8 cellular contexts compared by ENCODE assay signal in genomic region chr10:110834622-110835219, GRCh38. TPM values are rescaled to one million over a fixed set of nuclear protein-coding genes. Genes with fewer than 3 reads are reported as not detected.
DNase-seq lines count a peak whose midpoint lies in the region; ATAC-seq and TF ChIP-seq lines count a peak whose summit lies in the region.

No MANE protein-coding gene starts in this region.

- intact Hi-C loops in testis (cut with DNase I; ENCODE audit: low total_unique reads) (no loop called here), natural killer cell (cut with micrococcal nuclease) (no loop called here)

- no peak overlapping the region for H3K4me2 ChIP-seq in hepatocyte

- H3K9me3 Mint-ChIP-seq in T-helper 1 cell treated with Interleukin-12 subunit alpha and Interleukin-12 subunit beta and Interleukin-4 antibody, amounts not matched to agents 30 μg/mL and 1 μg/mL, for 36 hours: no peaks in the 10 kb centered on the region
- no peaks in the 10 kb centered on the region for H3K9me3 Mint-ChIP-seq in activated T-cell treated with anti-CD3 and anti-CD28 coated beads, Interleukin-2, amount 50 U/mL, for 24 hours
- H3K9me3 Mint-ChIP-seq in natural killer cell: no peaks in the 10 kb centered on the region

- no peaks in the 10 kb centered on the region for H3K9me3 ChIP-seq in hepatocyte (ENCODE audit: low read depth)
- H3K9me3 ChIP-seq in testis: no peaks in the 10 kb centered on the region

- no peak overlapping the region for H2AFZ ChIP-seq in hepatocyte

- TF ChIP-seq CTCF in hepatocyte (IDR thresholded peaks at IDR 0.05; ENCODE audit: poor library complexity) (no peak), testis (IDR thresholded peaks at IDR 0.05) (no peak), natural killer cell (IDR thresholded peaks at IDR 0.05) (no peak), GM10266 (IDR thresholded peaks at IDR 0.05; ENCODE audit: control insufficient read depth, insufficient read depth, low read depth, missing control alignments) (no peak)

- H3K36me3 ChIP-seq in hepatocyte (replicated peaks; ENCODE audit: insufficient read depth, low read depth) (no peaks in the 10 kb centered on the region), testis (ENCODE audit: low read depth, missing control alignments) (no peaks in the 10 kb centered on the region)

- no peaks in the 10 kb centered on the region for H3K27me3 ChIP-seq in hepatocyte
- no peaks in the 10 kb centered on the region for H3K27me3 ChIP-seq in testis

- no peaks in the 10 kb centered on the region for H4K20me1 ChIP-seq in hepatocyte (ENCODE audit: insufficient read depth, poor library complexity, severe bottlenecking)

- DNase-seq in T-helper 1 cell (no peak), hepatocyte (ENCODE audit: low spot score) (peak; percentile 73), testis (peak; percentile 68), natural killer cell (no peak), GM10266 (ENCODE audit: extremely low spot score) (no peak), SK-N-DZ (ENCODE audit: low spot score) (no peak)
- peak; percentile 49 for DNase-seq in activated T-cell treated with anti-CD3 and anti-CD28 coated beads, Interleukin-2, amount 50 U/mL, for 24 hours

- 42% methylated on average over 6 of the region's 6 CpGs for WGBS in hepatocyte (ENCODE audit: low lambda C conversion rate, missing lambda C conversion rate)
- WGBS in testis, 2 donors: 46 to 47% methylated on average over 6 of the region's 6 CpGs

- ATAC-seq in natural killer cell: no peak

- H3K4me3 ChIP-seq in hepatocyte (no peak overlapping the region), testis (no peak overlapping the region)

- no peak for TF ChIP-seq POLR2A in testis (IDR thresholded peaks at IDR 0.05)

- H3K9me2 ChIP-seq in hepatocyte (replicated peaks; ENCODE audit: insufficient read depth): no peaks in the 10 kb centered on the region

- peaks cover 6% of the 10 kb centered on the region for H3K36me3 Mint-ChIP-seq in T-helper 1 cell treated with Interleukin-12 subunit alpha and Interleukin-12 subunit beta and Interleukin-4 antibody, amounts not matched to agents 30 μg/mL and 1 μg/mL, for 36 hours (ENCODE audit: low read depth)
- H3K36me3 Mint-ChIP-seq in activated T-cell treated with anti-CD3 and anti-CD28 coated beads, Interleukin-2, amount 50 U/mL, for 24 hours (ENCODE audit: low read depth): no peaks in the 10 kb centered on the region
- no peaks in the 10 kb centered on the region for H3K36me3 Mint-ChIP-seq in natural killer cell

- no peaks in the 10 kb centered on the region for H3K79me2 ChIP-seq in hepatocyte

- H3K27ac Mint-ChIP-seq in T-helper 1 cell treated with Interleukin-12 subunit alpha and Interleukin-12 subunit beta and Interleukin-4 antibody, amounts not matched to agents 30 μg/mL and 1 μg/mL, for 36 hours: peak overlapping the region; percentile 66
- peak overlapping the region; percentile 53 for H3K27ac Mint-ChIP-seq in activated T-cell treated with anti-CD3 and anti-CD28 coated beads, Interleukin-2, amount 50 U/mL, for 24 hours
- H3K27ac Mint-ChIP-seq in natural killer cell: no peak overlapping the region

- H3K27ac ChIP-seq in hepatocyte (peak overlapping the region; percentile 88), testis (peak overlapping the region; percentile 18 to 73)

- peaks cover 21% of the 10 kb centered on the region for H3K4me1 Mint-ChIP-seq in T-helper 1 cell treated with Interleukin-12 subunit alpha and Interleukin-12 subunit beta and Interleukin-4 antibody, amounts not matched to agents 30 μg/mL and 1 μg/mL, for 36 hours (ENCODE audit: low read depth)
- peaks cover 43% of the 10 kb centered on the region for H3K4me1 Mint-ChIP-seq in activated T-cell treated with anti-CD3 and anti-CD28 coated beads, Interleukin-2, amount 50 U/mL, for 24 hours (ENCODE audit: low read depth)
- H3K4me1 Mint-ChIP-seq in natural killer cell: peaks cover 0 to 6% of the 10 kb centered on the region in 2 donors

- no peak overlapping the region for H3K4me3 Mint-ChIP-seq in T-helper 1 cell treated with Interleukin-12 subunit alpha and Interleukin-12 subunit beta and Interleukin-4 antibody, amounts not matched to agents 30 μg/mL and 1 μg/mL, for 36 hours
- H3K4me3 Mint-ChIP-seq in activated T-cell treated with anti-CD3 and anti-CD28 coated beads, Interleukin-2, amount 50 U/mL, for 24 hours: no peak overlapping the region
- no peak overlapping the region for H3K4me3 Mint-ChIP-seq in natural killer cell

- H3K27me3 Mint-ChIP-seq in T-helper 1 cell treated with Interleukin-12 subunit alpha and Interleukin-12 subunit beta and Interleukin-4 antibody, amounts not matched to agents 30 μg/mL and 1 μg/mL, for 36 hours (ENCODE audit: low read depth): no peaks in the 10 kb centered on the region
- no peaks in the 10 kb centered on the region for H3K27me3 Mint-ChIP-seq in activated T-cell treated with anti-CD3 and anti-CD28 coated beads, Interleukin-2, amount 50 U/mL, for 24 hours
- H3K27me3 Mint-ChIP-seq in natural killer cell (ENCODE audit: low read depth in 2 of 2): no peaks in the 10 kb centered on the region

- H3K4me1 ChIP-seq in hepatocyte (ENCODE audit: insufficient read depth): peaks cover 55% of the 10 kb centered on the region
- H3K4me1 ChIP-seq in testis: peaks cover 56% of the 10 kb centered on the region

RNA-seq across cellular contexts. Expression of gene PDCD4, which starts 37.0 kb away (rescaled TPM):
- total RNA-seq in hepatocyte (246 and 315 TPM in 2 replicates), testis (10 to 100 TPM; 64.0 to 71.1 TPM), natural killer cell (100 to 1,000 TPM; 199 to 241 (median 222) TPM)
- polyA plus RNA-seq in hepatocyte (791 and 862 TPM in 2 replicates), testis (ENCODE audit: insufficient read depth, low read depth, low replicate concordance) (124 TPM)
- polyA plus RNA-seq in SK-N-DZ (2014; cell fraction: cytosol; rRNA removed): 30.0 and 43.5 TPM in 2 replicates
- polyA plus RNA-seq in SK-N-DZ (2014; cell fraction: nucleus; rRNA removed): 42.9 and 57.8 TPM in 2 replicates

Comparison
In these comparisons a context has a peak if more than half of its experiments do, and no peak if none do; other contexts are left out.
1. H3K27ac Mint-ChIP-seq: peak in T-helper 1 cell treated with Interleukin-12 subunit alpha and Interleukin-12 subunit beta and Interleukin-4 antibody, amounts not matched to agents 30 μg/mL and 1 μg/mL, for 36 hours (single experiment) and activated T-cell treated with anti-CD3 and anti-CD28 coated beads, Interleukin-2, amount 50 U/mL, for 24 hours (single experiment); none in natural killer cell (0 of 2).
2. DNase-seq: peak in activated T-cell treated with anti-CD3 and anti-CD28 coated beads, Interleukin-2, amount 50 U/mL, for 24 hours (single experiment), hepatocyte (single experiment) and testis (single experiment); none in T-helper 1 cell (0 of 5), natural killer cell (single experiment), GM10266 (single experiment) and SK-N-DZ (single experiment).